1 cellular context compared by ENCODE assay signal in the genomic region with DNA sequence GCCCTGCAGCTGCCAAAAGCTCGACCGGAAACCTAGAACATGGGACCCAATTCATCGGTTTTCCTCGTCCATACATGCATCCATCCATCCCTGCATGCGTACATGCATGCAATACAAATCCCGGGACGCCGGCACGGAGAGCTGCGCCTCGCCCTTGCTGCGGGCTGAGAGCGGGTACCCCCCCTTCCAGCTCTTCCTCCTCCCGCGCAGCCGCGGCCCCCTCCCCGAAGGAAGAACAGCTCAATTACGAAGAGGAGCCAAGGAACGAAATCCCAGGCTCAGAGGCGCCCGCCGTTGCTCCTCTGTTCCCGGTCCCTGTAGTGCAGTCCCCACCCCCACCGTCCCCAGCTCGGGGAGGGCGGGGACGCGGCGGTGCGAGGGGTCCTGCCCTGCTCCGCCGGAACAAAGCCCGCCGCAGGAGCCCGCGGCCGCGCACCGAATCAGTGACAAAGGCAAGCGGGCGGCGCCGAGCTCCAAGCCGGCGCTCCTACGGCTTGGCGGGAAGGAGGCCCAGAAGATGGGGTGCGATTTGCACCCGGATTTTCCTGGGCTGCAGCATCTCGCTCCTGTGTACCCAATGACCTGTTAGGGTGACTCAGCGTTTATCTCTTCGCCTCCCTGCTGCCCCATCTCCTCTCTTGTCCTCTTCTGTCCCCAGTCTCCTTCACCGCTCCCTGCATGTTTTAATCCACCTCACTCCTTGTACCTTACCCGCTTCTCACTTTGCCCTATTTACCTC.
A peak's percentile ranks its signal among the peaks of the same experiment; 100 is the strongest.
TF ChIP-seq lines count a peak whose summit lies in the region.

No MANE protein-coding gene starts in this region.

TF ChIP-seq in HEK293, 187 proteins besides CTCF, POLR2A, EP300 and RAD21 (continued from another document):
- TF ChIP-seq ZSCAN16 (tag by site-specific recombination; IDR thresholded peaks at IDR 0.05) = no peak
- TF ChIP-seq, protein P1, sequence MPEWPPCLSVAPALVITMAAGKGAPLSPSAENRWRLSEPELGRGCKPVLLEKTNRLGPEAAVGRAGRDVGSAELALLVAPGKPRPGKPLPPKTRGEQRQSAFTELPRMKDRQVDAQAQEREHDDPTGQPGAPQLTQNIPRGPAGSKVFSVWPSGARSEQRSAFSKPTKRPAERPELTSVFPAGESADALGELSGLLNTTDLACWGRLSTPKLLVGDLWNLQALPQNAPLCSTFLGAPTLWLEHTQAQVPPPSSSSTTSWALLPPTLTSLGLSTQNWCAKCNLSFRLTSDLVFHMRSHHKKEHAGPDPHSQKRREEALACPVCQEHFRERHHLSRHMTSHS (tag by site-specific recombination; IDR thresholded peaks at IDR 0.05) = no peak
- TF ChIP-seq ZBTB8A (tag by site-specific recombination; IDR thresholded peaks at IDR 0.05) = peak; percentile 27; the same call in 1 of the 2 replicates
- TF ChIP-seq HOXA7 (CRISPR knock-in tag; IDR thresholded peaks at IDR 0.05; ENCODE audit: borderline replicate concordance) = no peak
- TF ChIP-seq ZNF112 (tag by site-specific recombination; IDR thresholded peaks at IDR 0.05) = no peak
- TF ChIP-seq ZNF629 (tag by site-specific recombination; IDR thresholded peaks at IDR 0.05) = peak; percentile 28; the same call in 1 of the 2 replicates
- TF ChIP-seq ZNF843 (tag by site-specific recombination; IDR thresholded peaks at IDR 0.05) = no peak
- TF ChIP-seq, protein P2, sequence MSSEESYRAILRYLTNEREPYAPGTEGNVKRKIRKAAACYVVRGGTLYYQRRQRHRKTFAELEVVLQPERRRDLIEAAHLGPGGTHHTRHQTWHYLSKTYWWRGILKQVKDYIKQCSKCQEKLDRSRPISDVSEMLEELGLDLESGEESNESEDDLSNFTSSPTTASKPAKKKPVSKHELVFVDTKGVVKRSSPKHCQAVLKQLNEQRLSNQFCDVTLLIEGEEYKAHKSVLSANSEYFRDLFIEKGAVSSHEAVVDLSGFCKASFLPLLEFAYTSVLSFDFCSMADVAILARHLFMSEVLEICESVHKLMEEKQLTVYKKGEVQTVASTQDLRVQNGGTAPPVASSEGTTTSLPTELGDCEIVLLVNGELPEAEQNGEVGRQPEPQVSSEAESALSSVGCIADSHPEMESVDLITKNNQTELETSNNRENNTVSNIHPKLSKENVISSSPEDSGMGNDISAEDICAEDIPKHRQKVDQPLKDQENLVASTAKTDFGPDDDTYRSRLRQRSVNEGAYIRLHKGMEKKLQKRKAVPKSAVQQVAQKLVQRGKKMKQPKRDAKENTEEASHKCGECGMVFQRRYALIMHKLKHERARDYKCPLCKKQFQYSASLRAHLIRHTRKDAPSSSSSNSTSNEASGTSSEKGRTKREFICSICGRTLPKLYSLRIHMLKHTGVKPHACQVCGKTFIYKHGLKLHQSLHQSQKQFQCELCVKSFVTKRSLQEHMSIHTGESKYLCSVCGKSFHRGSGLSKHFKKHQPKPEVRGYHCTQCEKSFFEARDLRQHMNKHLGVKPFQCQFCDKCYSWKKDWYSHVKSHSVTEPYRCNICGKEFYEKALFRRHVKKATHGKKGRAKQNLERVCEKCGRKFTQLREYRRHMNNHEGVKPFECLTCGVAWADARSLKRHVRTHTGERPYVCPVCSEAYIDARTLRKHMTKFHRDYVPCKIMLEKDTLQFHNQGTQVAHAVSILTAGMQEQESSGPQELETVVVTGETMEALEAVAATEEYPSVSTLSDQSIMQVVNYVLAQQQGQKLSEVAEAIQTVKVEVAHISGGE (tag by site-specific recombination; conservative IDR thresholded peaks at IDR 0.05; ENCODE audit: low read depth) = 0 out of 2 replicates have a peak, but pooled peaks have one; percentile 25
- TF ChIP-seq ZNF473 (tag by site-specific recombination; IDR thresholded peaks at IDR 0.05) = no peak
- TF ChIP-seq ZBTB10 (tag by site-specific recombination; IDR thresholded peaks at IDR 0.05) = peak; percentile 86
- no peak; the same call in 1 of the 2 replicates for TF ChIP-seq ZIC2 (tag by site-specific recombination; IDR thresholded peaks at IDR 0.05)
- no peak for TF ChIP-seq ZNF18 (tag by site-specific recombination; IDR thresholded peaks at IDR 0.05)
- no peak for TF ChIP-seq ZBTB21 (tag by site-specific recombination; IDR thresholded peaks at IDR 0.05)
- TF ChIP-seq, protein P3, sequence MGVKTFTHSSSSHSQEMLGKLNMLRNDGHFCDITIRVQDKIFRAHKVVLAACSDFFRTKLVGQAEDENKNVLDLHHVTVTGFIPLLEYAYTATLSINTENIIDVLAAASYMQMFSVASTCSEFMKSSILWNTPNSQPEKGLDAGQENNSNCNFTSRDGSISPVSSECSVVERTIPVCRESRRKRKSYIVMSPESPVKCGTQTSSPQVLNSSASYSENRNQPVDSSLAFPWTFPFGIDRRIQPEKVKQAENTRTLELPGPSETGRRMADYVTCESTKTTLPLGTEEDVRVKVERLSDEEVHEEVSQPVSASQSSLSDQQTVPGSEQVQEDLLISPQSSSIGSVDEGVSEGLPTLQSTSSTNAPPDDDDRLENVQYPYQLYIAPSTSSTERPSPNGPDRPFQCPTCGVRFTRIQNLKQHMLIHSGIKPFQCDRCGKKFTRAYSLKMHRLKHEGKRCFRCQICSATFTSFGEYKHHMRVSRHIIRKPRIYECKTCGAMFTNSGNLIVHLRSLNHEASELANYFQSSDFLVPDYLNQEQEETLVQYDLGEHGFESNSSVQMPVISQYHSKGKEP (tag by site-specific recombination; IDR thresholded peaks at IDR 0.05) = peak; percentile 68
- peak; percentile 64 for TF ChIP-seq SP2 (tag by site-specific recombination; IDR thresholded peaks at IDR 0.05)
- TF ChIP-seq ZNF513 (tag by site-specific recombination; IDR thresholded peaks at IDR 0.05) = no peak
- TF ChIP-seq SETDB1 (IDR thresholded peaks at IDR 0.05; ENCODE audit: insufficient read length, low read length) = no peak
- TF ChIP-seq GLIS1 (tag by site-specific recombination; IDR thresholded peaks at IDR 0.05) = peak; percentile 11; the same call in 1 of the 2 replicates
- peak; percentile 31; the same call in 1 of the 2 replicates for TF ChIP-seq TCF7L2 (IDR thresholded peaks at IDR 0.05; ENCODE audit: borderline replicate concordance, low read depth, low read length)
